ENCODE assay signal across 8 cellular contexts in the genomic region with DNA sequence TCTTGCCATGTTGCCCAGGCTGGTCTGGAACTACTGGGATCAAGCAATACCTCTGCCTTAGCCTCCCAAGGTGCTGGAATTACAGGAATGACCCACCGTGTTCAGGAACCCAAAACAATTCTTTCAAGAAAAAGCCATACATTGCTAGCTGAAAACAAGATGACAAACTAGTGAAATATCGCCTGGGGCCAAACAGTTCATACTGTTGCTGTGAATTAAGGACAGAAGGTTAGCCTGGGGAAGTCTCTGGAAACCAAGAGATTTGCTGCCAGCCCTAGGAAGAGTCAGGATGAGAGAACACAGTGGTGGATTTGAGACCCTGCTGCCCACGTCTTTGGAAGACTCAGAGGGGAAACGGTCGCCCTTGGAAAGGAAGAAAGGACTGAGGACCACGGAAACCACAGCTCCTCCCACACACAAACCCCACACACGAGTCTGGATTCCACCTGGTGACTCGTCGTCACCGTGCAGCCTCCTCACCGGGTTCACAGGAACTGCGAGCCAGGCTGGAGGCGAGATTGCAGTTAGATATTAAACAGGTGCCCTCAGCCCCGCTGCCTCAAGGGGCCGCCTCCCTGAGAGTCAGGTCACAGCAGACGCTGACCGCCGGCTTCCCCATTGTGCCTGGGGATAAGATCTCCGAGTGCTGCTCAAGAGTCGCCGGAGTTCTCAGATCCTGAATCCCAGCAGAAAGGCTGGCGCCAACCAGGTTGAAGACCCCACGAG. TPM values are rescaled to one million over a fixed set of nuclear protein-coding genes. Genes with fewer than 3 reads are reported as not detected.
DNase-seq lines count a peak whose midpoint lies in the region; ATAC-seq, FAIRE-seq and TF ChIP-seq lines count a peak whose summit lies in the region.
"Not testable (repeated sequence)": the region's sequence is repeated elsewhere in the genome, so short reads cannot be mapped to it uniquely, and the experiment has no call there.

No MANE protein-coding gene starts in this region.

- H3K79me2 ChIP-seq in OCI-LY7 (ENCODE audit: insufficient read depth, low read depth, low read length) = not testable (repeated sequence)

- intact Hi-C loops in OCI-LY7 (cut with micrococcal nuclease; ENCODE audit: unreplicated experiment) = loop anchor here (2.0 to 5.0 kb wide), 2 partner anchors 38 to 55 kb away; a partner anchor contains a TSS

- H3K4me1 ChIP-seq in OCI-LY7 (ENCODE audit: insufficient read depth, low read length, poor library complexity, severe bottlenecking); duodenal mucosa (ENCODE audit: control insufficient read depth in 1 of 2, insufficient read depth in 2 of 2, low read length in 2 of 2); small intestine (ENCODE audit: control insufficient read depth in 2 of 2, insufficient read depth in 1 of 2, low read depth in 1 of 2, low read length in 1 of 2): not testable (repeated sequence)

- H4K20me1 ChIP-seq in OCI-LY7 (ENCODE audit: insufficient read depth, low read length) = not testable (repeated sequence)

- not testable (repeated sequence) for BruUV-seq in OCI-LY7 (replicated peaks; lab: Mats Ljungman, UMichigan)

- not testable (repeated sequence) for H3K9me3 ChIP-seq in OCI-LY7 (ENCODE audit: low read length); duodenal mucosa (ENCODE audit: control insufficient read depth in 1 of 2, low read length in 2 of 2); small intestine (ENCODE audit: control insufficient read depth, low read depth)

- peak overlapping the region; percentile 77 for H3K4me3 ChIP-seq in OCI-LY7 (ENCODE audit: low read depth, low read length, poor library complexity, severe bottlenecking)
- H3K4me3 ChIP-seq in duodenal mucosa (ENCODE audit: low read depth in 1 of 2, low read length in 2 of 2) = peak overlapping the region; percentile 80 to 81
- peak overlapping the region; percentile 43 to 83 for H3K4me3 ChIP-seq in small intestine (ENCODE audit: low read depth in 1 of 2, low read length in 2 of 2)

- not testable (repeated sequence) for H3K27me3 ChIP-seq in duodenal mucosa (ENCODE audit: control insufficient read depth in 1 of 2, insufficient read depth in 2 of 2, low read length in 2 of 2); small intestine (ENCODE audit: control insufficient read depth in 2 of 2, insufficient read depth in 2 of 2, low read length in 2 of 2)

- ATAC-seq in GM18867 (IDR thresholded peaks at IDR 0.05; ENCODE audit: unreplicated experiment) = peak; percentile 26
- peak; percentile 14 for ATAC-seq in HG03280 (IDR thresholded peaks at IDR 0.05; ENCODE audit: unreplicated experiment)
- peak; percentile 69 for ATAC-seq in left lobe of liver

- H3K4me2 ChIP-seq in OCI-LY7 (ENCODE audit: low read length) = peak overlapping the region; percentile 100

- POLR2A ChIA-PET in OCI-LY7 (lab: Charles Lee) = not testable (repeated sequence)

- peak overlapping the region; percentile 84 for H3K27ac ChIP-seq in 22Rv1
- H3K27ac ChIP-seq in OCI-LY7 (ENCODE audit: low read depth, low read length, poor library complexity, severe bottlenecking) = not testable (repeated sequence)
- peak overlapping the region; percentile 62 for H3K27ac ChIP-seq in duodenal mucosa (ENCODE audit: low read depth, low read length)
- H3K27ac ChIP-seq in small intestine (ENCODE audit: low read depth in 1 of 2, low read length in 1 of 2) = peak overlapping the region; percentile 68 to 90

- CTCF ChIA-PET in OCI-LY7 (lab: Charles Lee; ENCODE audit: unreplicated experiment) = not testable (repeated sequence)

- not testable (repeated sequence) for FAIRE-seq in small intestine (lab: Jason Lieb, UNC)

- peak overlapping the region; percentile 39 to 70 for H3K9ac ChIP-seq in duodenal mucosa (ENCODE audit: low read depth in 1 of 2, low read length in 2 of 2)

- WGBS in small intestine, 3 donors = 1 to 2% (median 1%) methylated on average over 10 to 23 of the region's 23 CpGs

- TF ChIP-seq CTCF in 22Rv1 (IDR thresholded peaks at IDR 0.05); OCI-LY7 (conservative IDR thresholded peaks at IDR 0.05; ENCODE audit: low read length): not testable (repeated sequence)

- peak overlapping the region; percentile 55; the same call in 1 of the 2 replicates for H2AFZ ChIP-seq in OCI-LY7 (ENCODE audit: low read length)

- DNase-seq in OCI-LY7 (ENCODE audit: low spot score) (peak; percentile 23), left lobe of liver (ENCODE audit: low spot score) (peak; percentile 56), small intestine (peak; percentile 22)
- DNase-seq in activated CD8-positive, alpha-beta memory T cell treated with anti-CD3 and anti-CD28 coated beads, Interleukin-2, amount 50 U/mL, for 4 hours = peak; percentile 55

- not testable (repeated sequence) for H3K36me3 ChIP-seq in OCI-LY7 (ENCODE audit: insufficient read depth, low read length); duodenal mucosa (ENCODE audit: control insufficient read depth in 1 of 2, insufficient read depth in 2 of 2, low read length in 2 of 2); small intestine (ENCODE audit: control insufficient read depth in 2 of 2, insufficient read depth in 2 of 2, low read length in 2 of 2)

- not testable (repeated sequence) for H3K9me2 ChIP-seq in OCI-LY7 (ENCODE audit: insufficient read depth, low read length)

RNA-seq across cellular contexts. Expression of a gene that starts 1.0 kb away (rescaled TPM):
- total RNA-seq in OCI-LY7 (2014; rRNA removed; shearing (Covaris generic)) = 2.3 and 2.6 TPM in 2 replicates
- 4.5 and 4.6 TPM in 2 replicates for total RNA-seq in OCI-LY7 (2022)
- 2.4 TPM for total RNA-seq in left lobe of liver
- 1 to 10 TPM; 1.6 to 2.5 (median 2.2) TPM for polyA plus RNA-seq in small intestine

RNA-seq across cellular contexts. Expression of a gene that starts 38.8 kb away (rescaled TPM):
- 3.8 and 6.2 TPM in 2 replicates for total RNA-seq in OCI-LY7 (2014; rRNA removed; shearing (Covaris generic))
- 7.8 and 8.1 TPM in 2 replicates for total RNA-seq in OCI-LY7 (2022)
- total RNA-seq in left lobe of liver = 3.0 TPM
- 1 to 10 TPM; 2.4 to 7.4 (median 3.4) TPM for polyA plus RNA-seq in small intestine

RNA-seq across cellular contexts. Expression of a gene that starts 44.8 kb away (rescaled TPM):
- total RNA-seq in OCI-LY7 (2014; rRNA removed; shearing (Covaris generic)) = 3.4 and 5.3 TPM in 2 replicates
- total RNA-seq in OCI-LY7 (2022) = 4.6 TPM in 2 replicates
- total RNA-seq in left lobe of liver = 0.65 TPM
- under 1 TPM in 1 of 3 donors, not detected in 2; 0.76 TPM for polyA plus RNA-seq in small intestine

Comparison
In these comparisons a context has a peak if more than half of its experiments do, and no peak if none do; other contexts are left out.
1. ATAC-seq: peak in every context shown above with its lines; median percentile 69 in left lobe of liver; 26 in GM18867; 14 in HG03280.